1 cellular context compared by ENCODE assay signal in genomic region chr13:99577934-99578917, GRCh38.
TF ChIP-seq lines count a peak whose summit lies in the region.

No MANE protein-coding gene starts in this region.

TF ChIP-seq in SK-N-SH, 30 proteins besides CTCF, POLR2A, EP300 and RAD21 (continued from another document):
- TF ChIP-seq, protein P1, sequence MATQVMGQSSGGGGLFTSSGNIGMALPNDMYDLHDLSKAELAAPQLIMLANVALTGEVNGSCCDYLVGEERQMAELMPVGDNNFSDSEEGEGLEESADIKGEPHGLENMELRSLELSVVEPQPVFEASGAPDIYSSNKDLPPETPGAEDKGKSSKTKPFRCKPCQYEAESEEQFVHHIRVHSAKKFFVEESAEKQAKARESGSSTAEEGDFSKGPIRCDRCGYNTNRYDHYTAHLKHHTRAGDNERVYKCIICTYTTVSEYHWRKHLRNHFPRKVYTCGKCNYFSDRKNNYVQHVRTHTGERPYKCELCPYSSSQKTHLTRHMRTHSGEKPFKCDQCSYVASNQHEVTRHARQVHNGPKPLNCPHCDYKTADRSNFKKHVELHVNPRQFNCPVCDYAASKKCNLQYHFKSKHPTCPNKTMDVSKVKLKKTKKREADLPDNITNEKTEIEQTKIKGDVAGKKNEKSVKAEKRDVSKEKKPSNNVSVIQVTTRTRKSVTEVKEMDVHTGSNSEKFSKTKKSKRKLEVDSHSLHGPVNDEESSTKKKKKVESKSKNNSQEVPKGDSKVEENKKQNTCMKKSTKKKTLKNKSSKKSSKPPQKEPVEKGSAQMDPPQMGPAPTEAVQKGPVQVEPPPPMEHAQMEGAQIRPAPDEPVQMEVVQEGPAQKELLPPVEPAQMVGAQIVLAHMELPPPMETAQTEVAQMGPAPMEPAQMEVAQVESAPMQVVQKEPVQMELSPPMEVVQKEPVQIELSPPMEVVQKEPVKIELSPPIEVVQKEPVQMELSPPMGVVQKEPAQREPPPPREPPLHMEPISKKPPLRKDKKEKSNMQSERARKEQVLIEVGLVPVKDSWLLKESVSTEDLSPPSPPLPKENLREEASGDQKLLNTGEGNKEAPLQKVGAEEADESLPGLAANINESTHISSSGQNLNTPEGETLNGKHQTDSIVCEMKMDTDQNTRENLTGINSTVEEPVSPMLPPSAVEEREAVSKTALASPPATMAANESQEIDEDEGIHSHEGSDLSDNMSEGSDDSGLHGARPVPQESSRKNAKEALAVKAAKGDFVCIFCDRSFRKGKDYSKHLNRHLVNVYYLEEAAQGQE (IDR thresholded peaks at IDR 0.05; ENCODE audit: low read depth, low read length), result no peak
- no peak for TF ChIP-seq RFX5 (IDR thresholded peaks at IDR 0.05; ENCODE audit: low read length)
- no peak for TF ChIP-seq TEAD4 (IDR thresholded peaks at IDR 0.05; ENCODE audit: borderline replicate concordance, insufficient read depth)
- no peak for TF ChIP-seq USF1 (IDR thresholded peaks at IDR 0.05; ENCODE audit: borderline replicate concordance, low read depth)
